Comparison of ENCODE assay signal across 15 cellular contexts in genomic region chr2:43370705-43371104, GRCh38.
A peak's percentile ranks its signal among the peaks of the same experiment; 100 is the strongest.
DNase-seq lines count a peak whose midpoint lies in the region; ATAC-seq and TF ChIP-seq lines count a peak whose summit lies in the region.
"Had no signal": no experiment of that assay in that cellular context is flagged by ENCODE, and none has a peak within 500 bp of the region (broad histone marks: within the 10 kb centered on the region; RNA-seq: fewer than 3 reads in every experiment).

No MANE protein-coding gene starts in this region.

- intact Hi-C loops in heart right ventricle (cut with DNase I) = no loop called here
- intact Hi-C loops in sciatic nerve (cut with DNase I) = no loop called here

- H3K27me3 ChIP-seq in heart right ventricle = no peaks in the 10 kb centered on the region

- DNase-seq in NCI-H1105 (lab: John Stamatoyannopoulos, UW) (peak; percentile 41), heart right ventricle (no peak), sciatic nerve (ENCODE audit: low spot score) (no peak), NCI-H128 (lab: John Stamatoyannopoulos, UW; ENCODE audit: unreplicated experiment) (no peak)
- no peak for DNase-seq in stimulated activated CD4-positive, alpha-beta T cell treated with anti-CD3 and anti-CD28 coated beads, Interleukin-4, amount 100 ng/mL, for 4 hours
- DNase-seq: activated CD4-positive, alpha-beta memory T cell treated with anti-CD3 and anti-CD28 coated beads, Interleukin-2, amount 10 ng/mL, durations not matched to agents 7 days and 5 days; activated naive CD4-positive, alpha-beta T cell treated with anti-CD3 and anti-CD28 coated beads, Interleukin-2, amount 50 U/mL, for 16 hours; effector CD8-positive, alpha-beta T cell; natural killer cell; stimulated activated naive B cell treated with anti-CD40 and anti-IgM and Interleukin-4, amounts not matched to agents 10 μg/mL and 1 μg/mL and 100 μg/mL, for 72 hours; T-helper 17 cell had no signal

- H3K27ac ChIP-seq in VCaP = peak overlapping the region; percentile 76
- H3K27ac ChIP-seq in heart right ventricle = peak overlapping the region in 9 of 10 donors; percentile 6 to 67 (median 41)

- peaks cover 10 to 53% (median 22%) of the 10 kb centered on the region in 9 donors for H3K4me1 ChIP-seq in heart right ventricle

- no peaks in the 10 kb centered on the region for H3K9me3 ChIP-seq in heart right ventricle

- TF ChIP-seq CTCF in VCaP (conservative IDR thresholded peaks at IDR 0.05) (no peak), heart right ventricle (IDR thresholded peaks at IDR 0.05) (no peak)

- H3K36me3 ChIP-seq in heart right ventricle = no peaks in the 10 kb centered on the region

- no peak overlapping the region for H3K4me3 ChIP-seq in heart right ventricle

- ATAC-seq in heart right ventricle = peak in 7 of 8 donors; percentile 40 to 80 (median 66)
- peak; percentile 73 for ATAC-seq in sciatic nerve
- ATAC-seq in HG03095 (IDR thresholded peaks at IDR 0.05; ENCODE audit: unreplicated experiment) = no peak
- ATAC-seq in HG03520 (IDR thresholded peaks at IDR 0.05; ENCODE audit: unreplicated experiment) = no peak
- ATAC-seq: HCT116; natural killer cell; stimulated activated naive B cell treated with anti-CD40 and anti-IgM and Interleukin-4, amounts not matched to agents 10 μg/mL and 1 μg/mL and 100 μg/mL, for 72 hours; T-helper 17 cell had no signal

Comparison
In these comparisons a context has a peak if more than half of its experiments do, and no peak if none do; other contexts are left out.
1. ATAC-seq: peak in heart right ventricle (7 of 8) and sciatic nerve (single experiment); none in HG03095 (single experiment) and HG03520 (single experiment).